Comparison of ENCODE assay signal across 11 cellular contexts in the genomic region with DNA sequence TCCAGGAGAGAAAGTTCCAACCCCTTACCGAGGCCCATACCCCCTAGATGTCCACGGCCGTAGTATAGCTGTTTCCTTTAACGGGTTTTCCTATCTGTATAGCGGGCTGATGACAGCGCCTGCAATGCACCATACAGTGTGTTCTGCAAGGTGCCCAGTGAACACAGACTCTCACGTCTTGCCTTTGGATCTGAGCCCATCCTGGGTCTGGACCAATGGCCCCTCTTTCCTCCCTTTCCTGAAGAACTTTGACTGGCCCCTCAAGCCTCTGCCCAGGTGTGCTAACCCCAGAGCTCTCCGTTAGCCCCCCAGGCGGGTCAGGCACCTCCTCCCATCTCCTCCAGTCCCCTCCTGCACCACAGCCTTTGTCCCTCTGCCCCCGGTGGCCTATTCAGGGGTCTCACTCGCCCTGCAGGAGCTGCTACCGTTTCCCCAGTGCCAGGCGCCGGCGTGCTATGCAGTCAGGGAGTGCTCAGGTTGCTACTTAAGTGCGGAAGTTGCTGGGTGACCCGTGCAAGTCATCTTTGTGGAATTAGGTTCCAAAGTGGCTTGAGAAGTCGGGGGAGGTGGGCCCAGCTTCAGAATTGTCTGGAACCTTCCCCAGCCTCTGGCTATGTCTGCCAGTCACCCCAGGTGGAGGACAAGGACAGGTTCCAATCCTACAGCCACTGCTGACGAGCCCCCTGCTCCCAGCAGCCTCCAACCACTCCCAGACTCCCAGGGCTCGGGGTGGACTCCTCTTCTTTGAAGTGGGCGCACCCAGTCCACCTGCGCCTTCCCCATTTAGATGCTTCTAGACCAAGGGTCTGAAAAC. TPM values are rescaled to one million over a fixed set of nuclear protein-coding genes. Genes with fewer than 3 reads are reported as not detected.
DNase-seq lines count a peak whose midpoint lies in the region; ATAC-seq and TF ChIP-seq lines count a peak whose summit lies in the region.
"Had no signal": no experiment of that assay in that cellular context is flagged by ENCODE, and none has a peak within 500 bp of the region (broad histone marks: within the 10 kb centered on the region; RNA-seq: fewer than 3 reads in every experiment).

No MANE protein-coding gene starts in this region.

- H3K79me2 ChIP-seq in Loucy (ENCODE audit: insufficient read depth, low read length) (no peaks in the 10 kb centered on the region), neural progenitor cell (ENCODE audit: low read depth) (no peaks in the 10 kb centered on the region)

- H3K36me3 ChIP-seq in BLaER1 (peaks cover 83% of the 10 kb centered on the region), Loucy (ENCODE audit: insufficient read depth, low read length) (no peaks in the 10 kb centered on the region; the same call in 1 of the 2 replicates), neural progenitor cell (no peaks in the 10 kb centered on the region)

- peaks cover 5% of the 10 kb centered on the region for H3K4me1 Mint-ChIP-seq in neural progenitor cell

- no peaks in the 10 kb centered on the region for H3F3A ChIP-seq in Loucy (ENCODE audit: low read depth)
- H3F3A ChIP-seq in neural progenitor cell (ENCODE audit: low read depth) = no peaks in the 10 kb centered on the region

- H3K27me3 ChIP-seq in BLaER1 (no peaks in the 10 kb centered on the region), Loucy (ENCODE audit: insufficient read depth, low read length, poor library complexity, severe bottlenecking) (no peaks in the 10 kb centered on the region), dorsolateral prefrontal cortex (no peaks in the 10 kb centered on the region), neural progenitor cell (no peaks in the 10 kb centered on the region)

- no peak overlapping the region for H3K27ac Mint-ChIP-seq in neural progenitor cell

- TF ChIP-seq CTCF in Loucy (conservative IDR thresholded peaks at IDR 0.05; ENCODE audit: low read length) (0 out of 2 replicates have a peak, but pooled peaks have one; percentile 13), dorsolateral prefrontal cortex (IDR thresholded peaks at IDR 0.05 in 54 of 56, conservative IDR thresholded peaks at IDR 0.05 in 2 of 56; ENCODE audit: low read depth in 1 of 56, partially characterized antibody in 56 of 56) (no peak), neural progenitor cell (IDR thresholded peaks at IDR 0.05) (peak; percentile 6), GM20000 (IDR thresholded peaks at IDR 0.05; ENCODE audit: extremely low read depth, missing control alignments) (no peak)

- H3K9ac ChIP-seq in BLaER1 (no peak overlapping the region), Loucy (ENCODE audit: low read depth, low read length, poor library complexity, severe bottlenecking) (no peak overlapping the region), neural progenitor cell (no peak overlapping the region)

- no peaks in the 10 kb centered on the region for H3K9me2 ChIP-seq in Loucy (replicated peaks; ENCODE audit: low read depth, low read length)

- no peaks in the 10 kb centered on the region for H3K9me3 Mint-ChIP-seq in neural progenitor cell
- H3K9me3 Mint-ChIP-seq: CD8-positive, alpha-beta memory T cell; natural killer cell had no signal

- H4K20me1 ChIP-seq in BLaER1 (peaks cover 83% of the 10 kb centered on the region), Loucy (ENCODE audit: insufficient read depth, low read length, poor library complexity, severe bottlenecking) (no peaks in the 10 kb centered on the region), neural progenitor cell (ENCODE audit: low read depth) (no peaks in the 10 kb centered on the region)

- H3K27ac ChIP-seq in BLaER1 = no peak overlapping the region
- H3K27ac ChIP-seq in dorsolateral prefrontal cortex = no peak overlapping the region
- H3K27ac ChIP-seq in neural progenitor cell = no peak overlapping the region

- DNase-seq in dorsolateral prefrontal cortex (peak in 7 of 10 donors; percentile 2 to 37 (median 30)), neural progenitor cell (ENCODE audit: low spot score) (no peak), AG08395 (ENCODE audit: low spot score) (no peak), GM20000 (ENCODE audit: low spot score) (no peak)

- no peak overlapping the region for H2AFZ ChIP-seq in Loucy (ENCODE audit: low read length)
- H2AFZ ChIP-seq in neural progenitor cell (replicated peaks) = no peak overlapping the region

- H3K9me3 ChIP-seq in BLaER1 (no peaks in the 10 kb centered on the region), Loucy (ENCODE audit: insufficient read depth, low read depth, low read length) (no peaks in the 10 kb centered on the region), neural progenitor cell (ENCODE audit: low read depth) (no peaks in the 10 kb centered on the region)

- H3K27me3 Mint-ChIP-seq in neural progenitor cell (ENCODE audit: insufficient read depth, low read depth) = peaks cover 12% of the 10 kb centered on the region

- peaks cover 2% of the 10 kb centered on the region for H3K36me3 Mint-ChIP-seq in neural progenitor cell
- H3K36me3 Mint-ChIP-seq: natural killer cell had no signal

- H3K4me3 ChIP-seq in BLaER1 (no peak overlapping the region), Loucy (ENCODE audit: low read length, poor library complexity, severe bottlenecking) (no peak overlapping the region), dorsolateral prefrontal cortex (no peak overlapping the region), neural progenitor cell (no peak overlapping the region)

- no peak for ATAC-seq in HG02973 (IDR thresholded peaks at IDR 0.05; ENCODE audit: unreplicated experiment)
- no peak for ATAC-seq in GM18858 (IDR thresholded peaks at IDR 0.05; ENCODE audit: unreplicated experiment)

- H3K4me3 Mint-ChIP-seq in neural progenitor cell = no peak overlapping the region
- H3K4me3 Mint-ChIP-seq: natural killer cell had no signal

- peak overlapping the region; percentile 25 for H3K4me2 ChIP-seq in BLaER1
- no peak overlapping the region for H3K4me2 ChIP-seq in Loucy (ENCODE audit: low read depth, low read length, poor library complexity, severe bottlenecking)
- no peak overlapping the region for H3K4me2 ChIP-seq in neural progenitor cell

- intact Hi-C loops in dorsolateral prefrontal cortex (cut with DNase I) = loop anchor here in 1 of 2 donors (1.0 to 5.0 kb wide), 3 partner anchors 307 to 555 kb away; no protein-coding TSS in a partner anchor

- H3K4me1 ChIP-seq in BLaER1 (peaks cover 67% of the 10 kb centered on the region), Loucy (ENCODE audit: insufficient read depth, low read length, poor library complexity, severe bottlenecking) (no peaks in the 10 kb centered on the region), neural progenitor cell (no peaks in the 10 kb centered on the region)

RNA-seq across cellular contexts. Expression of gene ZBP1, which starts 35.0 kb away (rescaled TPM):
- total RNA-seq in dorsolateral prefrontal cortex (1 to 10 TPM in 11 of 120 experiments, under 1 TPM in 22, not detected in 87; 0.20 to 2.4 (median 0.79) TPM), neural progenitor cell (ENCODE audit: low replicate concordance) (not detected in 2 replicates)
- total RNA-seq: RPMI7951 had no signal

RNA-seq across cellular contexts. Expression of gene PMEPA1, which starts 54.6 kb away (rescaled TPM):
- total RNA-seq in dorsolateral prefrontal cortex = 10 to 100 TPM; 22.0 to 55.2 (median 36.7) TPM
- total RNA-seq in neural progenitor cell (ENCODE audit: low replicate concordance) = 0.03 and 1.7 TPM in 2 replicates

Comparison
In these comparisons a context has a peak if more than half of its experiments do, and no peak if none do; other contexts are left out.
1. CTCF ChIP-seq: peak in Loucy (single experiment) and neural progenitor cell (single experiment); none in dorsolateral prefrontal cortex (0 of 56) and GM20000 (single experiment).
2. DNase-seq: peak in dorsolateral prefrontal cortex (7 of 10); none in neural progenitor cell (single experiment), AG08395 (single experiment) and GM20000 (single experiment).